Comparison of ENCODE assay signal across 20 cellular contexts in the genomic region with DNA sequence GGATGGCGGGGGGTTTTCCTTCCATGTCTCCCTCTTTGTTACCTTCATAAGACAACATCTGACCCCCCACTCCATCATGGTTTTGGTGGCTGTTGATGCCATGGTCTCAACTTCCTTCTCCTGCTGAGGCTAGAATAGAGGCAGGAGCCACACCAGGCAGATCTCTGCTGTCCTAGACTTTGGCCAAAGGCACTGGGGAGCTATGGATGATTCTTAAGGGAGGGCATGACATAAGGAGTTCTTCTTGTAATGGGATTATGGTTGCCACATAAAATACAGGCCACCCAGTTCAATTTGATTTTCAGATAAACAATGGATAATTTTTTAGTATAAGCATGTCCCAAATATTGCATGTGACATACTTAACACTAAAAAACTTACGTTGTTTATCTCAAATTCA. TPM values are rescaled to one million over a fixed set of nuclear protein-coding genes. Genes with fewer than 3 reads are reported as not detected.
DNase-seq lines count a peak whose midpoint lies in the region; ATAC-seq, FAIRE-seq and TF ChIP-seq lines count a peak whose summit lies in the region.
"Had no signal": no experiment of that assay in that cellular context is flagged by ENCODE, and none has a peak within 500 bp of the region (broad histone marks: within the 10 kb centered on the region; RNA-seq: fewer than 3 reads in every experiment).

No MANE protein-coding gene starts in this region.

- TF ChIP-seq EP300 in H1 (IDR thresholded peaks at IDR 0.05; ENCODE audit: borderline replicate concordance in 1 of 2, low read depth in 2 of 2, low read length in 2 of 2), result no peak

- DNase-seq in IMR-90, result no peak
- no peak for DNase-seq in H1 (ENCODE audit: low read depth in 1 of 2, low spot score in 2 of 2)
- DNase-seq in osteoblast (ENCODE audit: insufficient read length, low spot score, missing footprints), result no peak
- no peak for DNase-seq in D341Med (ENCODE audit: low spot score)
- DNase-seq: ACHN; AML-193; CD4-positive, alpha-beta memory T cell; GF-D8; HFFc6; MV-4-11; NCI-H1694 treated with DMSO at 0.1 percent for 48 hours; NCI-H510A treated with DMSO at 0.1 percent for 48 hours; NCI-H774 had no signal

- no CpG with 5 or more reads among the region's 2 CpGs for WGBS in IMR-90 (ENCODE audit: extremely low coverage in 2 of 2, insufficient read length in 1 of 2), 2 experiments
- 63% methylated on average over 2 of the region's 2 CpGs; no CpG with 5 or more reads in 1 of the 2 experiments for WGBS in H1 (ENCODE audit: extremely low coverage in 1 of 2, insufficient coverage in 1 of 2, insufficient read length in 1 of 2, insufficient replicate concordance in 2 of 2, low coverage in 1 of 2, low lambda C conversion rate in 2 of 2, missing lambda C conversion rate in 1 of 2), 2 experiments

- H4K8ac ChIP-seq in IMR-90 (ENCODE audit: low read depth in 2 of 2, low read length in 2 of 2), result no peak overlapping the region
- H4K8ac ChIP-seq in H1 (ENCODE audit: extremely low read depth, insufficient read depth, low read length), result no peak overlapping the region

- H3K14ac ChIP-seq in IMR-90 (replicated peaks; ENCODE audit: low read depth, low read length) (no peak overlapping the region), H1 (ENCODE audit: insufficient read length) (no peak overlapping the region)

- H4K20me1 ChIP-seq in BLaER1 treated with 17β-estradiol and CSF1 and Interleukin-3, amounts not matched to agents 10 nM and 100 nM, result peaks cover 0 to 4% (median 0%) of the 10 kb centered on the region in 11 experiments; a peak in 1 of 22 replicates
- no peaks in the 10 kb centered on the region for H4K20me1 ChIP-seq in IMR-90 (ENCODE audit: insufficient read depth, low read length)
- H4K20me1 ChIP-seq in H1 (replicated peaks in 1 of 2; ENCODE audit: control insufficient read depth in 1 of 2, insufficient read depth in 2 of 2, low read length in 2 of 2), result peaks cover 0 to 2% of the 10 kb centered on the region in 2 experiments
- no peaks in the 10 kb centered on the region for H4K20me1 ChIP-seq in osteoblast (ENCODE audit: insufficient read depth, low read length)

- H3K9me3 ChIP-seq in BLaER1 treated with 17β-estradiol and CSF1 and Interleukin-3, amounts not matched to agents 10 nM and 100 nM (replicated peaks in 1 of 11), result peaks cover 0 to 17% (median 8%) of the 10 kb centered on the region in 11 experiments; a peak in 14 of 22 replicates
- H3K9me3 ChIP-seq in IMR-90 (ENCODE audit: control insufficient read depth, insufficient read depth, low read length) (peaks cover 11% of the 10 kb centered on the region), H1 (ENCODE audit: insufficient read depth in 2 of 2, low read depth in 1 of 2, low read length in 1 of 2) (no peaks in the 10 kb centered on the region), osteoblast (ENCODE audit: low read depth, low read length) (peaks cover 5% of the 10 kb centered on the region)
- H3K9me3 ChIP-seq: Peyer's patch, SJSA1 had no signal

- no peak overlapping the region for H2BK120ac ChIP-seq in IMR-90 (ENCODE audit: low read depth, low read length)
- H2BK120ac ChIP-seq in H1 (replicated peaks; ENCODE audit: low read depth, low read length), result no peak overlapping the region

- dilution Hi-C loops in IMR-90 (cut with HindIII; ENCODE audit: low sequenced_read_pairs, unreplicated experiment), result no loop called here

- peaks cover 8 to 52% (median 40%) of the 10 kb centered on the region in 11 experiments; a peak in 21 of 22 replicates for H3K27me3 ChIP-seq in BLaER1 treated with 17β-estradiol and CSF1 and Interleukin-3, amounts not matched to agents 10 nM and 100 nM
- H3K27me3 ChIP-seq in IMR-90 (ENCODE audit: control insufficient read depth, insufficient read depth, low read length) (no peaks in the 10 kb centered on the region), H1 (replicated peaks in 1 of 4; ENCODE audit: control insufficient read depth in 3 of 4, extremely low read depth in 1 of 4, insufficient read depth in 3 of 4, low read length in 3 of 4) (no peaks in the 10 kb centered on the region), osteoblast (ENCODE audit: insufficient read depth, low read length) (no peaks in the 10 kb centered on the region)
- H3K27me3 ChIP-seq: Peyer's patch, SJSA1 had no signal

- no peak overlapping the region for H2AK9ac ChIP-seq in IMR-90 (replicated peaks; ENCODE audit: low read depth, low read length, poor library complexity)

- H3K79me1 ChIP-seq in IMR-90 (ENCODE audit: low read depth in 1 of 2, low read length in 2 of 2), result no peaks in the 10 kb centered on the region
- no peaks in the 10 kb centered on the region; the same call in 1 of the 2 replicates for H3K79me1 ChIP-seq in H1 (ENCODE audit: low read depth, low read length)

- POLR2A ChIA-PET in IMR-90 (lab: Charles Lee; ENCODE audit: unreplicated experiment), result no interaction called here
- POLR2A ChIA-PET in H1 (lab: Charles Lee; ENCODE audit: partially characterized antibody), result no interaction called here

- in situ Hi-C loops in IMR-90 (cut with MboI; ENCODE audit: low sequenced_read_pairs), result no loop called here

- TF ChIP-seq RAD21 in IMR-90 (IDR thresholded peaks at IDR 0.05; ENCODE audit: low read length), result no peak
- TF ChIP-seq RAD21 in H1 (IDR thresholded peaks at IDR 0.05 in 1 of 2, conservative IDR thresholded peaks at IDR 0.05 in 1 of 2; ENCODE audit: low read depth in 2 of 2, low read length in 2 of 2), result no peak

- no peak overlapping the region for H2BK5ac ChIP-seq in IMR-90 (ENCODE audit: low read depth, low read length, poor library complexity, severe bottlenecking)
- no peak overlapping the region for H2BK5ac ChIP-seq in H1 (ENCODE audit: low read depth, low read length)

- H3K4me1 ChIP-seq in BLaER1 treated with 17β-estradiol and CSF1 and Interleukin-3, amounts not matched to agents 10 nM and 100 nM, result peaks cover 12 to 27% (median 24%) of the 10 kb centered on the region in 10 experiments
- peaks cover 3% of the 10 kb centered on the region; the same call in 1 of the 2 replicates for H3K4me1 ChIP-seq in IMR-90 (ENCODE audit: control insufficient read depth, insufficient read depth, low read length)
- H3K4me1 ChIP-seq in H1 (replicated peaks in 1 of 4; ENCODE audit: control insufficient read depth in 3 of 4, insufficient read depth in 4 of 4, low read length in 3 of 4), result peaks cover 0 to 10% (median 5%) of the 10 kb centered on the region in 4 experiments; a peak in 6 of 7 replicates
- H3K4me1 ChIP-seq in osteoblast (ENCODE audit: insufficient read depth, low read length), result peaks cover 24% of the 10 kb centered on the region
- H3K4me1 ChIP-seq: SJSA1 had no signal

- H3K4me2 ChIP-seq in BLaER1 treated with 17β-estradiol and CSF1 and Interleukin-3, amounts not matched to agents 10 nM and 100 nM, result peak overlapping the region; percentile 2 to 69 (median 58); a peak in 19 of 22 replicates
- no peak overlapping the region for H3K4me2 ChIP-seq in IMR-90 (ENCODE audit: low read depth, low read length)
- H3K4me2 ChIP-seq in H1 (ENCODE audit: insufficient read depth in 1 of 2, low read depth in 2 of 2, low read length in 2 of 2), result no peak overlapping the region
- H3K4me2 ChIP-seq in osteoblast (ENCODE audit: insufficient read depth, low read length), result no peak overlapping the region
- H3K4me2 ChIP-seq: KMS-11 had no signal

- H3K56ac ChIP-seq in IMR-90 (ENCODE audit: extremely low read depth, insufficient read depth, low read length), result no peak overlapping the region
- no peak overlapping the region for H3K56ac ChIP-seq in H1 (replicated peaks; ENCODE audit: insufficient read length, low read depth, low read length)

- H3K18ac ChIP-seq in IMR-90 (ENCODE audit: low read depth, low read length), result no peak overlapping the region
- H3K18ac ChIP-seq in H1 (ENCODE audit: extremely low read depth, low read length), result no peak overlapping the region

- no peaks in the 10 kb centered on the region for H3K79me2 ChIP-seq in H1 (ENCODE audit: control insufficient read depth in 1 of 2, insufficient read depth in 2 of 2, low read length in 2 of 2)
- no peaks in the 10 kb centered on the region for H3K79me2 ChIP-seq in osteoblast (ENCODE audit: insufficient read depth, low read length)

- TF ChIP-seq POLR2A in IMR-90 (IDR thresholded peaks at IDR 0.05; ENCODE audit: low read depth, low read length), result no peak
- TF ChIP-seq POLR2A in H1 (IDR thresholded peaks at IDR 0.05; ENCODE audit: control extremely low read depth in 1 of 2, low read depth in 2 of 2, low read length in 2 of 2), result no peak

- peaks cover 12% of the 10 kb centered on the region; the same call in 1 of the 2 replicates for H3K23me2 ChIP-seq in H1 (ENCODE audit: low read depth, low read length)

- peaks cover 4% of the 10 kb centered on the region; the same call in 1 of the 2 replicates for H3K9me1 ChIP-seq in IMR-90 (ENCODE audit: insufficient read depth, low read length)

- peak overlapping the region in 1 of 11 experiments; percentile 25; a peak in 1 of 22 replicates for H3K9ac ChIP-seq in BLaER1 treated with 17β-estradiol and CSF1 and Interleukin-3, amounts not matched to agents 10 nM and 100 nM
- H3K9ac ChIP-seq in IMR-90 (ENCODE audit: low read depth, low read length) (no peak overlapping the region), H1 (replicated peaks in 1 of 4; ENCODE audit: extremely low read depth in 1 of 4, low read depth in 3 of 4, low read length in 3 of 4) (no peak overlapping the region)
- H3K9ac ChIP-seq: KMS-11 had no signal

- H4K5ac ChIP-seq in IMR-90 (ENCODE audit: low read depth, low read length), result no peak overlapping the region
- H4K5ac ChIP-seq in H1 (ENCODE audit: insufficient read length, low read depth, low read length), result no peak overlapping the region

- ATAC-seq in IMR-90 (ENCODE audit: low read depth) (no peak), GM18498 (IDR thresholded peaks at IDR 0.05; ENCODE audit: unreplicated experiment) (no peak), GM18909 (IDR thresholded peaks at IDR 0.05; ENCODE audit: poor library complexity, unreplicated experiment) (no peak)

- FAIRE-seq in H1 (lab: Jason Lieb, UNC), result no peak
- FAIRE-seq: H54 had no signal

- TF ChIP-seq CTCF in IMR-90 (conservative IDR thresholded peaks at IDR 0.05; ENCODE audit: low read depth, low read length) (no peak), H1 (IDR thresholded peaks at IDR 0.05; ENCODE audit: control extremely low read depth in 1 of 3, insufficient read depth in 1 of 3, low read depth in 1 of 3, low read length in 3 of 3) (no peak), osteoblast (IDR thresholded peaks at IDR 0.05; ENCODE audit: extremely low read depth, low read depth, low read length) (no peak)

- H3K23ac ChIP-seq in IMR-90 (ENCODE audit: low read depth, low read length) (no peak overlapping the region), H1 (ENCODE audit: insufficient read length) (no peak overlapping the region)

- H3K36me3 ChIP-seq in BLaER1 treated with 17β-estradiol and CSF1 and Interleukin-3, amounts not matched to agents 10 nM and 100 nM, result no peaks in the 10 kb centered on the region
- H3K36me3 ChIP-seq in IMR-90 (ENCODE audit: control insufficient read depth, insufficient read depth, low read length), result no peaks in the 10 kb centered on the region
- no peaks in the 10 kb centered on the region for H3K36me3 ChIP-seq in H1 (ENCODE audit: control insufficient read depth in 2 of 4, insufficient read depth in 4 of 4, low read length in 3 of 4)
- no peaks in the 10 kb centered on the region for H3K36me3 ChIP-seq in osteoblast (ENCODE audit: insufficient read depth, low read length)
- H3K36me3 ChIP-seq: Peyer's patch, SJSA1 had no signal

- H2BK15ac ChIP-seq in IMR-90 (ENCODE audit: low read depth, low read length), result 0 out of 3 replicates have a peak overlapping the region, but pooled peaks have one; percentile 37
- no peak overlapping the region for H2BK15ac ChIP-seq in H1 (ENCODE audit: low read length)

- no peak overlapping the region for H2BK12ac ChIP-seq in H1 (ENCODE audit: low read depth, low read length)

- H3K4ac ChIP-seq in IMR-90 (ENCODE audit: low read depth, low read length), result no peak overlapping the region
- no peak overlapping the region for H3K4ac ChIP-seq in H1 (replicated peaks; ENCODE audit: insufficient read length, low read depth, low read length)

- H3K27ac ChIP-seq in BLaER1 treated with 17β-estradiol and CSF1 and Interleukin-3, amounts not matched to agents 10 nM and 100 nM, result no peak overlapping the region
- H3K27ac ChIP-seq in IMR-90 (ENCODE audit: insufficient read depth, low read length) (no peak overlapping the region), H1 (ENCODE audit: low read depth, low read length) (no peak overlapping the region), osteoblast (ENCODE audit: low read depth, low read length) (peak overlapping the region; percentile 64)
- H3K27ac ChIP-seq: KMS-11, Peyer's patch, SJSA1 had no signal

- no TSS peak for BruUV-seq in IMR-90 (replicated peaks; lab: Mats Ljungman, UMichigan)

- H2AFZ ChIP-seq in IMR-90 (replicated peaks; ENCODE audit: low read length, poor library complexity) (no peak overlapping the region), H1 (ENCODE audit: low read length) (no peak overlapping the region), osteoblast (ENCODE audit: low read length) (no peak overlapping the region)

- intact Hi-C loops in IMR-90 (cut with micrococcal nuclease), result no loop called here

- H4K91ac ChIP-seq in IMR-90 (ENCODE audit: insufficient read depth, low read depth, low read length), result no peak overlapping the region
- H4K91ac ChIP-seq in H1 (replicated peaks; ENCODE audit: insufficient read length, low read length), result no peak overlapping the region

- no peak overlapping the region for H3K4me3 ChIP-seq in BLaER1 treated with 17β-estradiol and CSF1 and Interleukin-3, amounts not matched to agents 10 nM and 100 nM
- H3K4me3 ChIP-seq in IMR-90 (ENCODE audit: insufficient read depth, low read depth, low read length) (no peak overlapping the region), H1 (ENCODE audit: extremely low read depth in 1 of 4, insufficient read depth in 2 of 4, low read depth in 3 of 4, low read length in 4 of 4) (no peak overlapping the region), osteoblast (ENCODE audit: insufficient read depth, low read length) (no peak overlapping the region)
- H3K4me3 ChIP-seq: Peyer's patch, SJSA1 had no signal

- CTCF ChIA-PET in IMR-90 (lab: Yijun Ruan, JAX) (no interaction called here), H1 (lab: Charles Lee; ENCODE audit: partially characterized antibody) (interaction anchor here (1.5 to 1.8 kb wide), 2 partner anchors 8 to 18 kb away, joined by 6 read pairs; no protein-coding TSS in a partner anchor)

- H2AK5ac ChIP-seq in IMR-90 (ENCODE audit: low read depth, low read length), result peak overlapping the region; percentile 70; the same call in 1 of the 2 replicates
- no peak overlapping the region for H2AK5ac ChIP-seq in H1 (ENCODE audit: low read depth, low read length)

- H2BK20ac ChIP-seq in IMR-90 (ENCODE audit: low read depth, low read length), result no peak overlapping the region
- no peak overlapping the region for H2BK20ac ChIP-seq in H1 (ENCODE audit: low read length)

RNA-seq across cellular contexts. Expression of a gene that starts 52.2 kb away (rescaled TPM):
- total RNA-seq in IMR-90 (2012; rRNA removed) (12.5 and 14.4 TPM in 2 replicates), osteoblast (86.1 and 104 TPM in 2 replicates)
- polyA plus RNA-seq in IMR-90 (2012; rRNA removed) (13.4 and 21.0 TPM in 2 replicates), H1 (2011; rRNA removed) (0.65 and 0.96 TPM in 2 replicates)
- 12.4 and 35.8 TPM in 2 replicates for polyA plus RNA-seq in IMR-90 (2012; cell fraction: cytosol; rRNA removed)
- polyA plus RNA-seq in IMR-90 (2012; cell fraction: nucleus; rRNA removed; ENCODE audit: low replicate concordance), result 13.1 and 28.4 TPM in 2 replicates
- total RNA-seq in H1 (2021; fragmentation: NEBNext Ultra II Directional; extraction: Animal tissue kit (Norgen Biotek cat#: 25700)), result 1.0 and 1.2 TPM in 2 replicates
- 0.62 TPM for polyA plus RNA-seq in H1 (2011; cell fraction: cytosol; rRNA removed)
- polyA plus RNA-seq in H1 (2011; cell fraction: nucleus; rRNA removed), result 1.7 TPM
- polyA plus RNA-seq in H1 (2012, experiment 1 of 2), result 0.25 to 0.47 TPM (median 0.34 TPM) in 4 replicates
- 0.16 TPM for polyA plus RNA-seq in H1 (2012, experiment 2 of 2)
- polyA plus RNA-seq in H1 (2013, experiment 1 of 2), result 0.36 TPM
- 0.48 TPM for polyA plus RNA-seq in H1 (2013, experiment 2 of 2)
- 0.22 and 0.27 TPM in 2 replicates for polyA minus RNA-seq in H1 (2011; rRNA and poly(A)+ RNA removed)
- polyA minus RNA-seq in H1 (2011; cell fraction: cytosol; rRNA and poly(A)+ RNA removed), result 0.66 TPM
- polyA minus RNA-seq in H1 (2011; cell fraction: nucleus; rRNA and poly(A)+ RNA removed), result 6.8 TPM

Comparison
In these comparisons a context has a peak if more than half of its experiments do, and no peak if none do; other contexts are left out.
1. H3K4me2 ChIP-seq: peak in BLaER1 treated with 17β-estradiol and CSF1 and Interleukin-3, amounts not matched to agents 10 nM and 100 nM (11 of 11); none in IMR-90 (single experiment), H1 (0 of 2) and osteoblast (single experiment).